In genomic region chr3:136262559-136262958, GRCh38 we compare ENCODE assay signal across 29 cellular contexts. TPM values are rescaled to one million over a fixed set of nuclear protein-coding genes. Genes with fewer than 3 reads are reported as not detected.
A peak's percentile ranks its signal among the peaks of the same experiment; 100 is the strongest.
DNase-seq lines count a peak whose midpoint lies in the region; ATAC-seq, FAIRE-seq and TF ChIP-seq lines count a peak whose summit lies in the region.
"Had no signal": no experiment of that assay in that cellular context is flagged by ENCODE, and none has a peak within 500 bp of the region (broad histone marks: within the 10 kb centered on the region; RNA-seq: fewer than 3 reads in every experiment).

No MANE protein-coding gene starts in this region.

- H3K4me2 ChIP-seq in K562 (ENCODE audit: insufficient read depth, low read length): no peak overlapping the region
- H3K4me2 ChIP-seq: SK-N-SH had no signal

- H3K27ac Mint-ChIP-seq in stimulated activated memory B cell treated with anti-CD40 and anti-IgM and Interleukin-4, amounts not matched to agents 10 μg/mL and 1 μg/mL and 100 μg/mL, for 72 hours: peak overlapping the region; percentile 25
- H3K27ac Mint-ChIP-seq: activated B cell treated with CpG ODN at 0.5 μM for 24 hours; activated naive CD4-positive, alpha-beta T cell treated with anti-CD3 and anti-CD28 coated beads, Interleukin-2, amount 10 ng/mL, durations not matched to agents 7 days and 5 days had no signal

- ATAC-seq in K562: no peak
- ATAC-seq in stimulated activated memory B cell treated with anti-CD40 and anti-IgM and Interleukin-4, amounts not matched to agents 10 μg/mL and 1 μg/mL and 100 μg/mL, for 72 hours: no peak
- no peak for ATAC-seq in left colon
- no peak for ATAC-seq in GM18511 (IDR thresholded peaks at IDR 0.05; ENCODE audit: unreplicated experiment)
- ATAC-seq: body of pancreas; gastroesophageal sphincter; left lung; naive thymus-derived CD4-positive, alpha-beta T cell; stimulated activated naive B cell treated with anti-CD40 and anti-IgM and Interleukin-4, amounts not matched to agents 10 μg/mL and 1 μg/mL and 100 μg/mL, for 72 hours had no signal

- CTCF ChIA-PET in K562 (lab: Yijun Ruan, JAX; ENCODE audit: low intra/inter-chr PET ratio): no interaction called here

- H3K79me2 ChIP-seq in K562 (ENCODE audit: control insufficient read depth, insufficient read depth, low read length): no peaks in the 10 kb centered on the region; the same call in 2 of the 3 replicates

- no peaks in the 10 kb centered on the region for H3K9me3 Mint-ChIP-seq in stimulated activated memory B cell treated with anti-CD40 and anti-IgM and Interleukin-4, amounts not matched to agents 10 μg/mL and 1 μg/mL and 100 μg/mL, for 72 hours
- H3K9me3 Mint-ChIP-seq: activated B cell treated with CpG ODN at 0.5 μM for 24 hours; activated naive CD4-positive, alpha-beta T cell treated with anti-CD3 and anti-CD28 coated beads, Interleukin-2, amount 10 ng/mL, durations not matched to agents 7 days and 5 days; naive thymus-derived CD4-positive, alpha-beta T cell; stimulated activated naive B cell treated with anti-CD40 and anti-IgM and Interleukin-4, amounts not matched to agents 10 μg/mL and 1 μg/mL and 100 μg/mL, for 72 hours had no signal

- H3K36me3 ChIP-seq in K562 (ENCODE audit: control insufficient read depth, insufficient read depth, low read length): peaks cover 67% of the 10 kb centered on the region
- peaks cover 16 to 22% of the 10 kb centered on the region in 2 donors for H3K36me3 ChIP-seq in thyroid gland

- no peak overlapping the region for H2AFZ ChIP-seq in K562 (ENCODE audit: low read depth, low read length)

- no peaks in the 10 kb centered on the region for H3K27me3 Mint-ChIP-seq in stimulated activated memory B cell treated with anti-CD40 and anti-IgM and Interleukin-4, amounts not matched to agents 10 μg/mL and 1 μg/mL and 100 μg/mL, for 72 hours
- H3K27me3 Mint-ChIP-seq: activated B cell treated with CpG ODN at 0.5 μM for 24 hours; activated naive CD4-positive, alpha-beta T cell treated with anti-CD3 and anti-CD28 coated beads, Interleukin-2, amount 10 ng/mL, durations not matched to agents 7 days and 5 days; naive thymus-derived CD4-positive, alpha-beta T cell; stimulated activated naive B cell treated with anti-CD40 and anti-IgM and Interleukin-4, amounts not matched to agents 10 μg/mL and 1 μg/mL and 100 μg/mL, for 72 hours had no signal

- TF ChIP-seq POLR2A in K562 (conservative IDR thresholded peaks at IDR 0.05): no peak
- no peak for TF ChIP-seq POLR2A in thyroid gland (IDR thresholded peaks at IDR 0.05)

- POLR2A ChIA-PET in K562 (lab: Yijun Ruan, JAX): no interaction called here

- H3K36me3 Mint-ChIP-seq in stimulated activated memory B cell treated with anti-CD40 and anti-IgM and Interleukin-4, amounts not matched to agents 10 μg/mL and 1 μg/mL and 100 μg/mL, for 72 hours: peaks cover 61% of the 10 kb centered on the region

- H3K27ac ChIP-seq in K562 (ENCODE audit: extremely low read depth, low read depth, low read length) (no peak overlapping the region), layer of hippocampus (ENCODE audit: low read depth, low read length) (peak overlapping the region; percentile 38), thyroid gland (no peak overlapping the region)
- H3K27ac ChIP-seq: adrenal gland, body of pancreas, gastroesophageal sphincter, left lung, suprapubic skin had no signal

- no peaks in the 10 kb centered on the region for H3K4me1 Mint-ChIP-seq in stimulated activated memory B cell treated with anti-CD40 and anti-IgM and Interleukin-4, amounts not matched to agents 10 μg/mL and 1 μg/mL and 100 μg/mL, for 72 hours
- H3K4me1 Mint-ChIP-seq: activated B cell treated with CpG ODN at 0.5 μM for 24 hours; activated naive CD4-positive, alpha-beta T cell treated with anti-CD3 and anti-CD28 coated beads, Interleukin-2, amount 10 ng/mL, durations not matched to agents 7 days and 5 days had no signal

- TSS peak; percentile 27 for BruUV-seq in K562 (replicated peaks; lab: Mats Ljungman, UMichigan)

- H4K20me1 ChIP-seq in K562 (replicated peaks; ENCODE audit: control insufficient read depth, insufficient read depth, low read length): no peaks in the 10 kb centered on the region

- no peaks in the 10 kb centered on the region for H3K9me3 ChIP-seq in K562 (replicated peaks; ENCODE audit: control insufficient read depth, insufficient read depth, low read depth, low read length)
- H3K9me3 ChIP-seq in thyroid gland: no peaks in the 10 kb centered on the region
- H3K9me3 ChIP-seq: adrenal gland, body of pancreas, gastroesophageal sphincter, left lung, SK-N-SH, suprapubic skin had no signal

- TF ChIP-seq CTCF in K562 (IDR thresholded peaks at IDR 0.05 in 2 of 3, conservative IDR thresholded peaks at IDR 0.05 in 1 of 3; ENCODE audit: insufficient read depth in 2 of 3, low read depth in 1 of 3, low read length in 3 of 3) (no peak), thyroid gland (IDR thresholded peaks at IDR 0.05) (no peak)

- H3K4me1 ChIP-seq in K562 (replicated peaks in 1 of 2; ENCODE audit: control insufficient read depth in 2 of 2, insufficient read depth in 2 of 2, low read length in 2 of 2) (no peaks in the 10 kb centered on the region), thyroid gland (no peaks in the 10 kb centered on the region)
- H3K4me1 ChIP-seq: adrenal gland, body of pancreas, gastroesophageal sphincter, left lung, suprapubic skin had no signal

- TF ChIP-seq EP300 in K562 (IDR thresholded peaks at IDR 0.05; ENCODE audit: low read length): no peak

- intact Hi-C loops in K562 (cut with micrococcal nuclease): no loop called here
- intact Hi-C loops in thyroid gland (cut with DNase I): no loop called here
- intact Hi-C loops in left colon (cut with DNase I, micrococcal nuclease): no loop called here

- FAIRE-seq in K562 (lab: Jason Lieb, UNC): no peak
- FAIRE-seq: A204.1 had no signal

- no peak overlapping the region for H3K9ac ChIP-seq in K562 (ENCODE audit: insufficient read depth in 1 of 2, low read depth in 2 of 2, low read length in 2 of 2)
- H3K9ac ChIP-seq: SK-N-SH had no signal

- no peaks in the 10 kb centered on the region for H3K9me1 ChIP-seq in K562 (ENCODE audit: control insufficient read depth, insufficient read depth, low read length)

- peak; percentile 7 for DNase-seq in activated CD8-positive, alpha-beta memory T cell treated with anti-CD3 and anti-CD28 coated beads for 24 hours
- no peak for DNase-seq in activated CD8-positive, alpha-beta memory T cell treated with anti-CD3 and anti-CD28 coated beads, Interleukin-2, amount 50 U/mL, for 4 hours
- no peak for DNase-seq in K562 (ENCODE audit: extremely low read depth in 1 of 4, low spot score in 3 of 4)
- DNase-seq in thyroid gland: no peak
- DNase-seq in left colon: no peak
- DNase-seq: activated B cell treated with CpG ODN at 0.5 μM for 24 hours; activated CD4-positive, alpha-beta T cell treated with anti-CD3 and anti-CD28 coated beads, Interleukin-2, amount 50 U/mL, for 1 hour; activated naive CD4-positive, alpha-beta T cell treated with anti-CD3 and anti-CD28 coated beads, Interleukin-2, amount 10 ng/mL, durations not matched to agents 7 days and 5 days; adrenal gland; body of pancreas; Calu3; DND-41; GOT3; left lung; midbrain; naive thymus-derived CD4-positive, alpha-beta T cell; NCI-H1048; NCI-H2171 treated with DMSO at 0.1 percent for 48 hours; NCI-H510A; occipital lobe; OCI-M1; SK-N-SH; stimulated activated naive B cell treated with anti-CD40 and anti-IgM and Interleukin-4, amounts not matched to agents 10 μg/mL and 1 μg/mL and 100 μg/mL, for 72 hours had no signal

- no peak for TF ChIP-seq RAD21 in K562 (CRISPR knock-in tag; conservative IDR thresholded peaks at IDR 0.05 in 1 of 2, IDR thresholded peaks at IDR 0.05 in 1 of 2)

- 89% methylated on average over 2 of the region's 2 CpGs for WGBS in K562 (ENCODE audit: insufficient coverage, low coverage, missing lambda C conversion rate)
- WGBS in thyroid gland, 2 donors: 92 to 98% methylated on average over 2 of the region's 2 CpGs

- H3K4me3 ChIP-seq in K562: no peak overlapping the region
- no peak overlapping the region for H3K4me3 ChIP-seq in thyroid gland (replicated peaks in 1 of 3)
- H3K4me3 ChIP-seq: adrenal gland, body of pancreas, gastroesophageal sphincter, left lung, suprapubic skin had no signal

- in situ Hi-C loops in K562 (cut with MboI): no loop called here

- no peaks in the 10 kb centered on the region for H3K27me3 ChIP-seq in K562 (ENCODE audit: control insufficient read depth in 2 of 2, insufficient read depth in 2 of 2, low read length in 2 of 2)
- no peaks in the 10 kb centered on the region for H3K27me3 ChIP-seq in layer of hippocampus (ENCODE audit: control insufficient read depth, insufficient read depth, low read length)
- H3K27me3 ChIP-seq in thyroid gland: no peaks in the 10 kb centered on the region
- H3K27me3 ChIP-seq: adrenal gland, body of pancreas, gastroesophageal sphincter, left lung, suprapubic skin had no signal

- H3K4me3 Mint-ChIP-seq in stimulated activated memory B cell treated with anti-CD40 and anti-IgM and Interleukin-4, amounts not matched to agents 10 μg/mL and 1 μg/mL and 100 μg/mL, for 72 hours: no peak overlapping the region
- H3K4me3 Mint-ChIP-seq: activated B cell treated with CpG ODN at 0.5 μM for 24 hours; activated naive CD4-positive, alpha-beta T cell treated with anti-CD3 and anti-CD28 coated beads, Interleukin-2, amount 10 ng/mL, durations not matched to agents 7 days and 5 days; naive thymus-derived CD4-positive, alpha-beta T cell; stimulated activated naive B cell treated with anti-CD40 and anti-IgM and Interleukin-4, amounts not matched to agents 10 μg/mL and 1 μg/mL and 100 μg/mL, for 72 hours had no signal

TF ChIP-seq in K562, 482 proteins besides CTCF, POLR2A, EP300 and RAD21 (continues in another document):
- TF ChIP-seq MTA3 (IDR thresholded peaks at IDR 0.05; ENCODE audit: borderline replicate concordance): no peak

RNA-seq across cellular contexts. Expression of gene PCCB, which starts 12.4 kb away (rescaled TPM):
- 65.7 and 80.5 TPM in 2 replicates for total RNA-seq in K562 (2011; cell fraction: chromatin; rRNA removed; ENCODE audit: low replicate concordance)
- 36.9 and 41.6 TPM in 2 replicates for total RNA-seq in K562 (2011; cell fraction: nucleolus; rRNA removed)
- total RNA-seq in K562 (2011; cell fraction: nucleoplasm; rRNA removed): 39.4 and 45.8 TPM in 2 replicates
- 98.2 and 105 TPM in 2 replicates for total RNA-seq in K562 (2014; rRNA removed)
- total RNA-seq in K562 (2014; rRNA removed; fragmentation: Illumina TruSeq; extraction: Trizol): 120 and 136 TPM in 2 replicates
- 88.0 and 90.8 TPM in 2 replicates for total RNA-seq in K562 (2015; rRNA removed; fragmentation: Illumina TruSeq; extraction: Trizol)
- total RNA-seq in K562 (2021): 92.8 and 94.6 TPM in 2 replicates
- 173 and 174 TPM in 2 replicates for polyA plus RNA-seq in K562 (2011; rRNA removed)
- polyA plus RNA-seq in K562 (2011; cell fraction: cytosol; rRNA removed): 132 and 185 TPM in 2 replicates
- polyA plus RNA-seq in K562 (2011; cell fraction: nucleus; rRNA removed): 52.5 and 74.8 TPM in 2 replicates
- polyA plus RNA-seq in K562 (2012): 75.6 and 83.6 TPM in 2 replicates
- polyA plus RNA-seq in K562 (2014; fragmentation: Illumina TruSeq; extraction: Trizol): 113 and 117 TPM in 2 replicates
- polyA plus RNA-seq in K562 (2014; fragmentation: Nextera tagmentation; extraction: Ambion mirVana): 10 to 100 TPM; 69.5 to 83.7 TPM
- polyA plus RNA-seq in K562 (2014; rRNA removed): 79.9 and 105 TPM in 2 replicates
- polyA minus RNA-seq in K562 (2011; rRNA and poly(A)+ RNA removed): 212 and 254 TPM in 2 replicates
- 70.0 and 106 TPM in 2 replicates for polyA minus RNA-seq in K562 (2011; cell fraction: cytosol; rRNA and poly(A)+ RNA removed)
- 18.0 and 38.0 TPM in 2 replicates for polyA minus RNA-seq in K562 (2011; cell fraction: nucleus; rRNA and poly(A)+ RNA removed)
- total RNA-seq in thyroid gland: 10 to 100 TPM; 31.2 to 95.8 (median 60.3) TPM
- total RNA-seq in left colon: 10 to 100 TPM; 53.0 to 59.1 TPM
